1 cellular context compared by ENCODE assay signal in genomic region chr4:173556398-173557131, GRCh38.
A peak's percentile ranks its signal among the peaks of the same experiment; 100 is the strongest.
TF ChIP-seq lines count a peak whose summit lies in the region.

No MANE protein-coding gene starts in this region.

TF ChIP-seq in SK-N-SH, 30 proteins besides CTCF, POLR2A, EP300 and RAD21 (continued from another document):
- TF ChIP-seq TAF1 (IDR thresholded peaks at IDR 0.05; ENCODE audit: borderline replicate concordance, low read depth, low read length) (no peak), MAX (IDR thresholded peaks at IDR 0.05; ENCODE audit: low read depth) (no peak), FOXJ3 (CRISPR knock-in tag; IDR thresholded peaks at IDR 0.05) (no peak), JUND (IDR thresholded peaks at IDR 0.05) (peak; percentile 53; the same call in 1 of the 2 replicates), RCOR1 (IDR thresholded peaks at IDR 0.05; ENCODE audit: low read length) (no peak), MXI1 (IDR thresholded peaks at IDR 0.05; ENCODE audit: low read depth, low read length) (no peak), FOSL2 (IDR thresholded peaks at IDR 0.05; ENCODE audit: borderline replicate concordance, low read depth) (peak; percentile 31; the same call in 1 of the 2 replicates), TCF12 (IDR thresholded peaks at IDR 0.05) (peak; percentile 26; the same call in 1 of the 2 replicates), ELF1 (IDR thresholded peaks at IDR 0.05) (no peak)
- TF ChIP-seq, protein P1, sequence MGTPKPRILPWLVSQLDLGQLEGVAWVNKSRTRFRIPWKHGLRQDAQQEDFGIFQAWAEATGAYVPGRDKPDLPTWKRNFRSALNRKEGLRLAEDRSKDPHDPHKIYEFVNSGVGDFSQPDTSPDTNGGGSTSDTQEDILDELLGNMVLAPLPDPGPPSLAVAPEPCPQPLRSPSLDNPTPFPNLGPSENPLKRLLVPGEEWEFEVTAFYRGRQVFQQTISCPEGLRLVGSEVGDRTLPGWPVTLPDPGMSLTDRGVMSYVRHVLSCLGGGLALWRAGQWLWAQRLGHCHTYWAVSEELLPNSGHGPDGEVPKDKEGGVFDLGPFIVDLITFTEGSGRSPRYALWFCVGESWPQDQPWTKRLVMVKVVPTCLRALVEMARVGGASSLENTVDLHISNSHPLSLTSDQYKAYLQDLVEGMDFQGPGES (IDR thresholded peaks at IDR 0.05; ENCODE audit: low read depth, low read length) = no peak
- TF ChIP-seq, protein P2, sequence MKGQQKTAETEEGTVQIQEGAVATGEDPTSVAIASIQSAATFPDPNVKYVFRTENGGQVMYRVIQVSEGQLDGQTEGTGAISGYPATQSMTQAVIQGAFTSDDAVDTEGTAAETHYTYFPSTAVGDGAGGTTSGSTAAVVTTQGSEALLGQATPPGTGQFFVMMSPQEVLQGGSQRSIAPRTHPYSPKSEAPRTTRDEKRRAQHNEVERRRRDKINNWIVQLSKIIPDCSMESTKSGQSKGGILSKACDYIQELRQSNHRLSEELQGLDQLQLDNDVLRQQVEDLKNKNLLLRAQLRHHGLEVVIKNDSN (IDR thresholded peaks at IDR 0.05; ENCODE audit: borderline replicate concordance, low read depth) = no peak
TF ChIP-seq in SK-N-SH: peak in this region for 4.
